1 cellular context compared by ENCODE assay signal in the genomic region with DNA sequence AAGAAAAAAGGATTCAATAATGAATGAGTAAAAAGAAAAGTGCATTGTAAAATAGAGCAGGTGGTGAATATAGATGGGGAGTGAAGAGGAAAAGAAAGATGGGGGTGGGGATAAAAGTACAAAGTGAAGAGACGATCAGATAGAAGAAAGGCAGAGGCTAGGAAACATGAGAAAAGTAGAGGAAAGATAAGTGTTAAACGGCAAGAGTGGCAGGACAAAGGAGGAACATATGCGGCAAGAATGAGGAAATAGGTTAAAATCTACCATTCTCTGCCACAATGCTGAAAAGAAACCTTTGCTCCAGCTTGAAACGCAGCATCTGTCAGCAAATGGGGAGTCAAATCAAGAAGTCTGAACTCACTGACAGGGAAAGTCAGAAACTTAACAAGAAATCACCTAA.
TF ChIP-seq lines count a peak whose summit lies in the region.

No MANE protein-coding gene starts in this region.

TF ChIP-seq in K562, 482 proteins besides CTCF, POLR2A, EP300 and RAD21 (continued from another document):
- TF ChIP-seq, protein P1, sequence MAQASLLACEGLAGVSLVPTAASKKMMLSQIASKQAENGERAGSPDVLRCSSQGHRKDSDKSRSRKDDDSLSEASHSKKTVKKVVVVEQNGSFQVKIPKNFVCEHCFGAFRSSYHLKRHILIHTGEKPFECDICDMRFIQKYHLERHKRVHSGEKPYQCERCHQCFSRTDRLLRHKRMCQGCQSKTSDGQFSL (CRISPR knock-in tag; IDR thresholded peaks at IDR 0.05) = no peak
- TF ChIP-seq, protein P1 (tag; IDR thresholded peaks at IDR 0.05) = no peak
- TF ChIP-seq ZNF280A (IDR thresholded peaks at IDR 0.05; ENCODE audit: low read depth, partially characterized antibody) (no peak), ZEB2 (IDR thresholded peaks at IDR 0.05) (no peak), RFX1 (IDR thresholded peaks at IDR 0.05) (no peak), ZNF830 (CRISPR knock-in tag; IDR thresholded peaks at IDR 0.05) (no peak), ZFPM2 (CRISPR knock-in tag; IDR thresholded peaks at IDR 0.05) (no peak), LEF1 (IDR thresholded peaks at IDR 0.05) (0 out of 2 replicates have a peak, but pooled peaks have one; percentile 24), ZBTB17 (CRISPR knock-in tag; IDR thresholded peaks at IDR 0.05) (no peak), RUNX1 (IDR thresholded peaks at IDR 0.05; ENCODE audit: low read depth) (no peak), ZNF696 (CRISPR knock-in tag; conservative IDR thresholded peaks at IDR 0.05) (no peak), RBM25 (IDR thresholded peaks at IDR 0.05; ENCODE audit: low read depth, low read length, severe bottlenecking) (no peak), KLF10 (CRISPR knock-in tag; IDR thresholded peaks at IDR 0.05) (no peak), IRF2 (CRISPR knock-in tag; IDR thresholded peaks at IDR 0.05) (no peak), ZNF12 (CRISPR knock-in tag; IDR thresholded peaks at IDR 0.05) (no peak), ELF4 (CRISPR knock-in tag; IDR thresholded peaks at IDR 0.05) (peak; percentile 35; the same call in 1 of the 2 replicates), ZNF133 (CRISPR knock-in tag; IDR thresholded peaks at IDR 0.05) (no peak), POLR2G (IDR thresholded peaks at IDR 0.05; ENCODE audit: low read depth, low read length) (no peak)
- TF ChIP-seq, protein P2, sequence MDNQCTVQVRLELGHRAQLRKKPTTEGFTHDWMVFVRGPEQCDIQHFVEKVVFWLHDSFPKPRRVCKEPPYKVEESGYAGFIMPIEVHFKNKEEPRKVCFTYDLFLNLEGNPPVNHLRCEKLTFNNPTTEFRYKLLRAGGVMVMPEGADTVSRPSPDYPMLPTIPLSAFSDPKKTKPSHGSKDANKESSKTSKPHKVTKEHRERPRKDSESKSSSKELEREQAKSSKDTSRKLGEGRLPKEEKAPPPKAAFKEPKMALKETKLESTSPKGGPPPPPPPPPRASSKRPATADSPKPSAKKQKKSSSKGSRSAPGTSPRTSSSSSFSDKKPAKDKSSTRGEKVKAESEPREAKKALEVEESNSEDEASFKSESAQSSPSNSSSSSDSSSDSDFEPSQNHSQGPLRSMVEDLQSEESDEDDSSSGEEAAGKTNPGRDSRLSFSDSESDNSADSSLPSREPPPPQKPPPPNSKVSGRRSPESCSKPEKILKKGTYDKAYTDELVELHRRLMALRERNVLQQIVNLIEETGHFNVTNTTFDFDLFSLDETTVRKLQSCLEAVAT (IDR thresholded peaks at IDR 0.05) = 0 out of 4 replicates have a peak, but pooled peaks of 1 of the 2 experiments have one; percentile 42
- TF ChIP-seq, protein P3, sequence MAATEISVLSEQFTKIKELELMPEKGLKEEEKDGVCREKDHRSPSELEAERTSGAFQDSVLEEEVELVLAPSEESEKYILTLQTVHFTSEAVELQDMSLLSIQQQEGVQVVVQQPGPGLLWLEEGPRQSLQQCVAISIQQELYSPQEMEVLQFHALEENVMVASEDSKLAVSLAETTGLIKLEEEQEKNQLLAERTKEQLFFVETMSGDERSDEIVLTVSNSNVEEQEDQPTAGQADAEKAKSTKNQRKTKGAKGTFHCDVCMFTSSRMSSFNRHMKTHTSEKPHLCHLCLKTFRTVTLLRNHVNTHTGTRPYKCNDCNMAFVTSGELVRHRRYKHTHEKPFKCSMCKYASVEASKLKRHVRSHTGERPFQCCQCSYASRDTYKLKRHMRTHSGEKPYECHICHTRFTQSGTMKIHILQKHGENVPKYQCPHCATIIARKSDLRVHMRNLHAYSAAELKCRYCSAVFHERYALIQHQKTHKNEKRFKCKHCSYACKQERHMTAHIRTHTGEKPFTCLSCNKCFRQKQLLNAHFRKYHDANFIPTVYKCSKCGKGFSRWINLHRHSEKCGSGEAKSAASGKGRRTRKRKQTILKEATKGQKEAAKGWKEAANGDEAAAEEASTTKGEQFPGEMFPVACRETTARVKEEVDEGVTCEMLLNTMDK (IDR thresholded peaks at IDR 0.05; ENCODE audit: borderline replicate concordance, insufficient read depth, low read depth, low read length, poor library complexity, severe bottlenecking) = no peak
